8 cellular contexts compared by ENCODE assay signal in the genomic region with DNA sequence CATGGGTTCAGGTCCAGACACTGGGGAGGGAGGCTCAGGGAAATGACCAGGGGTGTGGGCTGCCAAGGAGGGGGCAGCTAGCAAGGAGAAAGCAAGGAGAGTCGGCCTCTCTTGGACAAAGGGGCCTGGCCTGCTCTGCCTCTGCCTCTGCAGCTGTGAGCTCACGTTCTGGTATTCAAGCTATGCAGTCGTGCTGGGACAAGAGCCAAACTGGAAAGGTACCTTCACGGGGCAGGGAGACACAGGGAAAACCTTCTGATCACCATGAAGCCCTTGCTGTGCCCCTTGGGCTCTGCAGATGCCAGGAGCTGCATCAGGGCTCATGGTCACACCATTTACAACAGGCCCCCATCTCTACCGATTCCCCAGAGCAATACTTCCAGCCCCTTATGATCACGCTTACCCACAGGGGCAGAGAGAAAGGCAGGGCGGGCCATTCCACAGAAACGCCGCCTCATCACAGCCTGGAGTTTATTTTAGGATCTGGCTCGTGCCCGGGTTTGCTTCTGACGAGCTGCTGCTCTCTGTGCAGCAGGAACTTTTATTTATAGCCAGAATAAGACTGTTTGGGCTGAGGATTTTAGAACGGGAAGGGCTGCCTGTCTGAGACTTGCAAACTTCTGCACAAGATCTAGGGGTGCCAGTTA.
DNase-seq lines count a peak whose midpoint lies in the region; ATAC-seq and TF ChIP-seq lines count a peak whose summit lies in the region.

No MANE protein-coding gene starts in this region.

- H3K4me1 Mint-ChIP-seq in stimulated activated memory B cell treated with anti-CD40 and anti-IgM and Interleukin-4, amounts not matched to agents 10 μg/mL and 1 μg/mL and 100 μg/mL, for 72 hours: peaks cover 41% of the 10 kb centered on the region

- peak overlapping the region; percentile 3 for H3K4me3 Mint-ChIP-seq in stimulated activated memory B cell treated with anti-CD40 and anti-IgM and Interleukin-4, amounts not matched to agents 10 μg/mL and 1 μg/mL and 100 μg/mL, for 72 hours

- TF ChIP-seq POLR2A in breast epithelium (IDR thresholded peaks at IDR 0.05): no peak

- peaks cover 5 to 15% of the 10 kb centered on the region in 2 donors for H3K4me1 ChIP-seq in breast epithelium

- no peak overlapping the region for H3K4me3 ChIP-seq in breast epithelium

- ATAC-seq in stimulated activated memory B cell treated with anti-CD40 and anti-IgM and Interleukin-4, amounts not matched to agents 10 μg/mL and 1 μg/mL and 100 μg/mL, for 72 hours: no peak

- H3K36me3 ChIP-seq in breast epithelium: no peaks in the 10 kb centered on the region

- intact Hi-C loops in breast epithelium (cut with DNase I; ENCODE audit: low total_unique reads): no loop called here

- DNase-seq in HT1080 (ENCODE audit: low read depth) (peak; percentile 76), breast epithelium (ENCODE audit: low spot score in 2 of 2) (peak; percentile 69 to 90), iPS-NIHi11 (ENCODE audit: low spot score) (peak; percentile 91), Kasumi-1 (lab: John Stamatoyannopoulos, UW) (no peak), NCI-H345 (lab: John Stamatoyannopoulos, UW) (no peak), SKM-1 (lab: John Stamatoyannopoulos, UW; ENCODE audit: unreplicated experiment) (no peak)
- no peak for DNase-seq in stimulated activated CD8-positive, alpha-beta memory T cell treated with anti-CD3 and anti-CD28 coated beads, Interleukin-4, amount 100 ng/mL, for 48 hours

- no peaks in the 10 kb centered on the region for H3K9me3 ChIP-seq in breast epithelium

- peaks cover 88% of the 10 kb centered on the region for H3K36me3 Mint-ChIP-seq in stimulated activated memory B cell treated with anti-CD40 and anti-IgM and Interleukin-4, amounts not matched to agents 10 μg/mL and 1 μg/mL and 100 μg/mL, for 72 hours

- peak overlapping the region; percentile 69 for H3K27ac Mint-ChIP-seq in stimulated activated memory B cell treated with anti-CD40 and anti-IgM and Interleukin-4, amounts not matched to agents 10 μg/mL and 1 μg/mL and 100 μg/mL, for 72 hours

- peak overlapping the region; percentile 78 to 82 for H3K27ac ChIP-seq in breast epithelium

- H3K27me3 ChIP-seq in breast epithelium: no peaks in the 10 kb centered on the region

- no peak for TF ChIP-seq CTCF in breast epithelium (IDR thresholded peaks at IDR 0.05)

- no peaks in the 10 kb centered on the region for H3K27me3 Mint-ChIP-seq in stimulated activated memory B cell treated with anti-CD40 and anti-IgM and Interleukin-4, amounts not matched to agents 10 μg/mL and 1 μg/mL and 100 μg/mL, for 72 hours

- no peaks in the 10 kb centered on the region for H3K9me3 Mint-ChIP-seq in stimulated activated memory B cell treated with anti-CD40 and anti-IgM and Interleukin-4, amounts not matched to agents 10 μg/mL and 1 μg/mL and 100 μg/mL, for 72 hours

Comparison
In these comparisons a context has a peak if more than half of its experiments do, and no peak if none do; other contexts are left out.
1. DNase-seq: peak in HT1080 (single experiment), breast epithelium (2 of 2) and iPS-NIHi11 (single experiment); none in Kasumi-1 (0 of 2), NCI-H345 (single experiment), stimulated activated CD8-positive, alpha-beta memory T cell treated with anti-CD3 and anti-CD28 coated beads, Interleukin-4, amount 100 ng/mL, for 48 hours (single experiment) and SKM-1 (single experiment).